In genomic region chr6:109482913-109483743, GRCh38 we compare ENCODE assay signal across 8 cellular contexts. TPM values are rescaled to one million over a fixed set of nuclear protein-coding genes. Genes with fewer than 3 reads are reported as not detected.
A peak's percentile ranks its signal among the peaks of the same experiment; 100 is the strongest.
DNase-seq lines count a peak whose midpoint lies in the region; TF ChIP-seq lines count a peak whose summit lies in the region.

TSS of gene ZBTB24 (minus strand) at chr6:109483219. CDS start at chr6:109482026, 1,193 bp downstream.

- H3K4me1 Mint-ChIP-seq in activated T-helper 2 cell treated with anti-CD3 and anti-CD28 coated beads, Interferon-gamma antibody, Interleukin-2, Interleukin-4, amounts not matched to agents 10 μg/mL and 5 μg/mL and 100 μg/mL, durations not matched to agents 14 hours and 24 hours and 36 hours (ENCODE audit: low read depth): peaks cover 50% of the 10 kb centered on the region
- H3K4me1 Mint-ChIP-seq in nephron: peaks cover 54% of the 10 kb centered on the region

- no peaks in the 10 kb centered on the region for H3K9me3 Mint-ChIP-seq in activated T-helper 2 cell treated with anti-CD3 and anti-CD28 coated beads, Interferon-gamma antibody, Interleukin-2, Interleukin-4, amounts not matched to agents 10 μg/mL and 5 μg/mL and 100 μg/mL, durations not matched to agents 14 hours and 24 hours and 36 hours
- no peaks in the 10 kb centered on the region for H3K9me3 Mint-ChIP-seq in nephron

- peaks cover 42% of the 10 kb centered on the region for H3K36me3 Mint-ChIP-seq in activated T-helper 2 cell treated with anti-CD3 and anti-CD28 coated beads, Interferon-gamma antibody, Interleukin-2, Interleukin-4, amounts not matched to agents 10 μg/mL and 5 μg/mL and 100 μg/mL, durations not matched to agents 14 hours and 24 hours and 36 hours (ENCODE audit: low read depth)
- peaks cover 30% of the 10 kb centered on the region for H3K36me3 Mint-ChIP-seq in nephron (ENCODE audit: low read depth)

- DNase-seq in ELR (ENCODE audit: low read depth): peak; percentile 92
- peak; percentile 62 for DNase-seq in H4 (ENCODE audit: low spot score)
- DNase-seq in LNCaP clone FGC (ENCODE audit: low read depth): no peak
- peak; percentile 88 for DNase-seq in activated T-helper 2 cell treated with anti-CD3 and anti-CD28 coated beads, Interferon-gamma antibody, Interleukin-2, Interleukin-4, amounts not matched to agents 10 μg/mL and 5 μg/mL and 100 μg/mL, durations not matched to agents 14 hours and 24 hours and 36 hours (ENCODE audit: low spot score)
- DNase-seq in fibroblast of peridontal ligament (ENCODE audit: extremely low read depth): peak; percentile 74
- DNase-seq in stimulated activated naive CD4-positive, alpha-beta T cell treated with Interleukin-2 at 50 U/mL for 16 hours (lab: John Stamatoyannopoulos, UW): peak; percentile 92

- peak within 1 kb of the TSS; percentile 73 for H3K4me3 ChIP-seq in LNCaP clone FGC (ENCODE audit: low read depth, low read length)

- peak within 1 kb of the TSS; percentile 95 for H3K4me3 Mint-ChIP-seq in activated T-helper 2 cell treated with anti-CD3 and anti-CD28 coated beads, Interferon-gamma antibody, Interleukin-2, Interleukin-4, amounts not matched to agents 10 μg/mL and 5 μg/mL and 100 μg/mL, durations not matched to agents 14 hours and 24 hours and 36 hours (ENCODE audit: low read depth)
- peak within 1 kb of the TSS; percentile 91 to 96 (median 96) for H3K4me3 Mint-ChIP-seq in nephron

- H3K27ac Mint-ChIP-seq in activated T-helper 2 cell treated with anti-CD3 and anti-CD28 coated beads, Interferon-gamma antibody, Interleukin-2, Interleukin-4, amounts not matched to agents 10 μg/mL and 5 μg/mL and 100 μg/mL, durations not matched to agents 14 hours and 24 hours and 36 hours: peak within 1 kb of the TSS; percentile 88
- H3K27ac Mint-ChIP-seq in nephron: peak within 1 kb of the TSS; percentile 41 to 85 (median 72)

- TF ChIP-seq POLR2A in Raji (IDR thresholded peaks at IDR 0.05; ENCODE audit: insufficient read depth, low read depth, low read length): peak; percentile 54

- TF ChIP-seq CTCF in LNCaP clone FGC (IDR thresholded peaks at IDR 0.05; ENCODE audit: control insufficient read depth, extremely low read depth, insufficient read depth) (no peak), nephron (IDR thresholded peaks at IDR 0.05; ENCODE audit: unreplicated experiment in 3 of 3) (no peak)

- intact Hi-C loops in activated T-helper 2 cell treated with anti-CD3 and anti-CD28 coated beads, Interferon-gamma antibody, Interleukin-2, Interleukin-4, amounts not matched to agents 10 μg/mL and 5 μg/mL and 100 μg/mL, durations not matched to agents 14 hours and 24 hours and 36 hours (cut with micrococcal nuclease): loop anchor here (1.0 to 5.0 kb wide), 5 partner anchors 8 to 388 kb away; partner anchors contain the start of genes AK9, CEP57L1, FIG4 and PPIL6

- H3K27me3 Mint-ChIP-seq in activated T-helper 2 cell treated with anti-CD3 and anti-CD28 coated beads, Interferon-gamma antibody, Interleukin-2, Interleukin-4, amounts not matched to agents 10 μg/mL and 5 μg/mL and 100 μg/mL, durations not matched to agents 14 hours and 24 hours and 36 hours (ENCODE audit: low read depth): no peaks in the 10 kb centered on the region
- H3K27me3 Mint-ChIP-seq in nephron (ENCODE audit: low read depth): no peaks in the 10 kb centered on the region

RNA-seq across cellular contexts. Expression of gene ZBTB24, which starts in this region (rescaled TPM):
- 5.2 and 6.1 TPM in 2 replicates for total RNA-seq in H4 (2014; rRNA removed; shearing (Covaris generic))
- 17.7 and 18.8 TPM in 2 replicates for total RNA-seq in activated T-helper 2 cell treated with anti-CD3 and anti-CD28 coated beads, Interferon-gamma antibody, Interleukin-2, Interleukin-4, amounts not matched to agents 10 μg/mL and 5 μg/mL and 100 μg/mL, durations not matched to agents 14 hours and 24 hours and 36 hours
